Comparison of ENCODE assay signal across 25 cellular contexts in genomic region chr2:190810981-190811587, GRCh38.
"Had no signal": no experiment of that assay in that cellular context is flagged by ENCODE, and none has a peak within 500 bp of the region (broad histone marks: within the 10 kb centered on the region; RNA-seq: fewer than 3 reads in every experiment).

No MANE protein-coding gene starts in this region.

- H3K27ac Mint-ChIP-seq: activated CD4-positive, alpha-beta T cell treated with anti-CD3 and anti-CD28 coated beads for 36 hours; activated T-cell treated with anti-CD3 and anti-CD28 coated beads, Interleukin-2, amount 50 U/mL, for 72 hours; naive thymus-derived CD8-positive, alpha-beta T cell; neural progenitor cell; type B pancreatic cell; WTC11 had no signal

- H3K4me1 ChIP-seq: esophagus squamous epithelium, gastroesophageal sphincter, neural progenitor cell had no signal

- FAIRE-seq: TTC549 had no signal

- H3K27ac ChIP-seq: coronary artery, esophagus squamous epithelium, gastroesophageal sphincter, neural progenitor cell, sigmoid colon, thoracic aorta had no signal

- H3K9me3 Mint-ChIP-seq: neural progenitor cell had no signal

- H3K27me3 Mint-ChIP-seq: activated CD4-positive, alpha-beta T cell treated with anti-CD3 and anti-CD28 coated beads for 36 hours; type B pancreatic cell had no signal

- DNase-seq: activated CD4-positive, alpha-beta T cell treated with anti-CD3 and anti-CD28 coated beads for 36 hours; activated CD4-positive, alpha-beta T cell treated with anti-CD3 and anti-CD28 coated beads, Interleukin-2, amount 50 U/mL, for 48 hours; activated effector memory CD4-positive, alpha-beta T cell treated with anti-CD3 and anti-CD28 coated beads, Interleukin-2, amount 50 U/mL, for 16 hours; activated T-cell treated with anti-CD3 and anti-CD28 coated beads, Interleukin-2, amount 50 U/mL, for 72 hours; amniotic stem cell; cerebellar nuclear complex; esophagus squamous epithelium; head of caudate nucleus; islet precursor cell; left cardiac atrium; naive thymus-derived CD8-positive, alpha-beta T cell; sigmoid colon; stimulated activated CD4-positive, alpha-beta T cell treated with anti-CD3 and anti-CD28 coated beads, Interleukin-2, amount 100 ng/mL, for 48 hours; stimulated activated CD8-positive, alpha-beta memory T cell treated with anti-CD3 and anti-CD28 coated beads, Interleukin-4, amount 100 ng/mL, for 48 hours; stimulated activated naive CD4-positive, alpha-beta T cell; T-helper 1 cell had no signal

- H3K27me3 ChIP-seq: esophagus squamous epithelium, gastroesophageal sphincter, neural progenitor cell, sigmoid colon had no signal

- H3K4me3 ChIP-seq: esophagus squamous epithelium, gastroesophageal sphincter, lung, neural progenitor cell, sigmoid colon, thoracic aorta had no signal

- H3K4me3 Mint-ChIP-seq: activated CD4-positive, alpha-beta T cell treated with anti-CD3 and anti-CD28 coated beads for 36 hours; activated T-cell treated with anti-CD3 and anti-CD28 coated beads, Interleukin-2, amount 50 U/mL, for 72 hours; naive thymus-derived CD8-positive, alpha-beta T cell; neural progenitor cell; type B pancreatic cell; WTC11 had no signal

- H2AFZ ChIP-seq: neural progenitor cell had no signal

- H3K4me2 ChIP-seq: neural progenitor cell had no signal

- H3K4me1 Mint-ChIP-seq: neural progenitor cell, WTC11 had no signal

- H3K9ac ChIP-seq: neural progenitor cell had no signal

- H3K36me3 ChIP-seq: esophagus squamous epithelium, gastroesophageal sphincter, neural progenitor cell, sigmoid colon, thoracic aorta had no signal

- H3K9me3 ChIP-seq: esophagus squamous epithelium, gastroesophageal sphincter, sigmoid colon, thoracic aorta had no signal

- H3K36me3 Mint-ChIP-seq: neural progenitor cell, type B pancreatic cell, WTC11 had no signal

- ATAC-seq: activated CD4-positive, alpha-beta T cell treated with anti-CD3 and anti-CD28 coated beads for 36 hours; activated naive CD4-positive, alpha-beta T cell treated with anti-CD3 and anti-CD28 coated beads, Interleukin-2, amount 50 U/mL, for 72 hours; activated T-cell treated with anti-CD3 and anti-CD28 coated beads, Interleukin-2, amount 50 U/mL, for 72 hours; gastroesophageal sphincter; naive thymus-derived CD8-positive, alpha-beta T cell; WTC11 had no signal
